In genomic region chr3:103693831-103694230, GRCh38 we compare ENCODE assay signal across 22 cellular contexts.
DNase-seq lines count a peak whose midpoint lies in the region; ATAC-seq and TF ChIP-seq lines count a peak whose summit lies in the region.
"Had no signal": no experiment of that assay in that cellular context is flagged by ENCODE, and none has a peak within 500 bp of the region (broad histone marks: within the 10 kb centered on the region; RNA-seq: fewer than 3 reads in every experiment).

No MANE protein-coding gene starts in this region.

- H3K27me3 Mint-ChIP-seq in activated T-cell treated with anti-CD3 and anti-CD28 coated beads, Interleukin-2, amount 50 U/mL, for 24 hours, result no peaks in the 10 kb centered on the region
- H3K27me3 Mint-ChIP-seq: CD4-positive, CD25-positive, alpha-beta regulatory T cell; CD8-positive, alpha-beta memory T cell had no signal

- H3K9me2 ChIP-seq in PC-9 (ENCODE audit: insufficient read depth), result no peaks in the 10 kb centered on the region
- no peaks in the 10 kb centered on the region for H3K9me2 ChIP-seq in SK-N-SH

- POLR2A ChIA-PET in PC-9 (lab: Charles Lee; ENCODE audit: unreplicated experiment) (no interaction called here), SK-N-SH (lab: Yijun Ruan, JAX) (no interaction called here)

- H3K27me3 ChIP-seq in PC-9 (ENCODE audit: insufficient read depth, low read depth) (no peaks in the 10 kb centered on the region), SK-N-SH (ENCODE audit: insufficient read depth) (no peaks in the 10 kb centered on the region)
- H3K27me3 ChIP-seq: BE2C had no signal

- intact Hi-C loops in PC-9 (cut with micrococcal nuclease; ENCODE audit: unreplicated experiment), result no loop called here

- no peak for ATAC-seq in GM19351 (IDR thresholded peaks at IDR 0.05; ENCODE audit: unreplicated experiment)
- ATAC-seq: K562 had no signal

- DNase-seq in ELR (ENCODE audit: low read depth) (peak; percentile 41), PC-9 (no peak), SK-N-SH (no peak), epithelial cell of prostate (ENCODE audit: low read depth, low spot score) (peak; percentile 22), HK-2 (ENCODE audit: unreplicated experiment) (no peak)
- DNase-seq in activated CD4-positive, alpha-beta T cell treated with anti-CD3 and anti-CD28 coated beads for 1 hour, result no peak
- no peak for DNase-seq in activated T-cell treated with anti-CD3 and anti-CD28 coated beads, Interleukin-2, amount 50 U/mL, for 24 hours
- DNase-seq: ACHN; BE2C; C1 segment of cervical spinal cord; CD4-positive, CD25-positive, alpha-beta regulatory T cell; CD8-positive, alpha-beta memory T cell; COR-L47; DMS 273 treated with DMSO at 0.1 percent for 48 hours; DMS53; DND-41; EL; GM23248; IMR-90 had no signal

- no peak overlapping the region; the same call in 1 of the 2 replicates for H3K9ac ChIP-seq in SK-N-SH
- H3K9ac ChIP-seq: GM23248 had no signal

- H2AFZ ChIP-seq in PC-9 (0 out of 2 replicates have a peak overlapping the region, but pooled peaks have one; percentile 4), SK-N-SH (ENCODE audit: low read depth) (no peak overlapping the region; the same call in 1 of the 2 replicates)
- H2AFZ ChIP-seq: GM23248 had no signal

- H3K9me3 ChIP-seq in PC-9 (ENCODE audit: insufficient read depth, low read depth) (no peaks in the 10 kb centered on the region), SK-N-SH (no peaks in the 10 kb centered on the region)
- H3K9me3 ChIP-seq: BE2C, HAP-1 had no signal

- TF ChIP-seq RAD21 in SK-N-SH (IDR thresholded peaks at IDR 0.05; ENCODE audit: low read length), result no peak

- H3K79me2 ChIP-seq in PC-9 (ENCODE audit: low read depth), result no peaks in the 10 kb centered on the region
- no peaks in the 10 kb centered on the region for H3K79me2 ChIP-seq in SK-N-SH (ENCODE audit: insufficient read depth)

- H3K4me1 ChIP-seq in PC-9 (replicated peaks; ENCODE audit: insufficient read depth), result no peaks in the 10 kb centered on the region
- H3K4me1 ChIP-seq in SK-N-SH (ENCODE audit: control insufficient read depth in 1 of 2, insufficient read depth in 2 of 2, low read depth in 1 of 2, low read length in 1 of 2), result no peaks in the 10 kb centered on the region
- H3K4me1 ChIP-seq: BE2C, HAP-1 had no signal

- no peak overlapping the region for H3K4me3 ChIP-seq in PC-9
- no peak overlapping the region for H3K4me3 ChIP-seq in SK-N-SH (ENCODE audit: low read depth in 2 of 2, low read length in 1 of 2)
- H3K4me3 ChIP-seq: GM23248, HAP-1, K562 had no signal

- TF ChIP-seq CTCF in PC-9 (conservative IDR thresholded peaks at IDR 0.05), result no peak
- no peak for TF ChIP-seq CTCF in SK-N-SH (IDR thresholded peaks at IDR 0.05)

- H3F3A ChIP-seq in PC-9 (ENCODE audit: insufficient read depth, low read depth) (no peaks in the 10 kb centered on the region), SK-N-SH (replicated peaks; ENCODE audit: insufficient read depth) (no peaks in the 10 kb centered on the region)

- H3K4me1 Mint-ChIP-seq in activated T-cell treated with anti-CD3 and anti-CD28 coated beads, Interleukin-2, amount 50 U/mL, for 24 hours (ENCODE audit: low read depth), result no peaks in the 10 kb centered on the region
- H3K4me1 Mint-ChIP-seq: CD4-positive, CD25-positive, alpha-beta regulatory T cell; CD8-positive, alpha-beta memory T cell had no signal

- WGBS in SK-N-SH (ENCODE audit: low lambda C conversion rate), result 16% methylated on average over 2 of the region's 2 CpGs

- H3K36me3 Mint-ChIP-seq in activated T-cell treated with anti-CD3 and anti-CD28 coated beads, Interleukin-2, amount 50 U/mL, for 24 hours (ENCODE audit: low read depth), result no peaks in the 10 kb centered on the region
- H3K36me3 Mint-ChIP-seq: CD4-positive, CD25-positive, alpha-beta regulatory T cell; CD8-positive, alpha-beta memory T cell had no signal

- H3K4me2 ChIP-seq in PC-9, result no peak overlapping the region
- no peak overlapping the region for H3K4me2 ChIP-seq in SK-N-SH

- BruUV-seq in PC-9 (replicated peaks; lab: Mats Ljungman, UMichigan), result no TSS peak

- H3K4me3 Mint-ChIP-seq in activated T-cell treated with anti-CD3 and anti-CD28 coated beads, Interleukin-2, amount 50 U/mL, for 24 hours, result no peak overlapping the region
- H3K4me3 Mint-ChIP-seq: CD4-positive, CD25-positive, alpha-beta regulatory T cell had no signal

- H3K27ac ChIP-seq in PC-9, result no peak overlapping the region
- no peak overlapping the region for H3K27ac ChIP-seq in SK-N-SH (ENCODE audit: low read depth in 2 of 2, low read length in 1 of 2)
- H3K27ac ChIP-seq in epithelial cell of prostate, result no peak overlapping the region
- H3K27ac ChIP-seq: GM23248 had no signal

- CTCF ChIA-PET in PC-9 (lab: Charles Lee) (no interaction called here), SK-N-SH (lab: Yijun Ruan, JAX) (no interaction called here)

- no peaks in the 10 kb centered on the region for H3K36me3 ChIP-seq in PC-9 (ENCODE audit: low read depth)
- H3K36me3 ChIP-seq in SK-N-SH (replicated peaks in 1 of 2; ENCODE audit: control insufficient read depth in 1 of 2, insufficient read depth in 2 of 2, low read length in 1 of 2), result no peaks in the 10 kb centered on the region
- H3K36me3 ChIP-seq: BE2C, HAP-1 had no signal

- H3K9me3 Mint-ChIP-seq in activated T-cell treated with anti-CD3 and anti-CD28 coated beads, Interleukin-2, amount 50 U/mL, for 24 hours, result peaks cover 23% of the 10 kb centered on the region

- no peak for TF ChIP-seq EP300 in SK-N-SH (IDR thresholded peaks at IDR 0.05; ENCODE audit: borderline replicate concordance in 1 of 2, low read depth in 1 of 2, low read length in 1 of 2)

- H4K20me1 ChIP-seq in PC-9 (ENCODE audit: insufficient read depth), result no peaks in the 10 kb centered on the region
- no peaks in the 10 kb centered on the region for H4K20me1 ChIP-seq in SK-N-SH (ENCODE audit: insufficient read depth)

- H3K27ac Mint-ChIP-seq in activated T-cell treated with anti-CD3 and anti-CD28 coated beads, Interleukin-2, amount 50 U/mL, for 24 hours, result no peak overlapping the region
- H3K27ac Mint-ChIP-seq: CD4-positive, CD25-positive, alpha-beta regulatory T cell; CD8-positive, alpha-beta memory T cell had no signal

TF ChIP-seq in SK-N-SH, 30 proteins besides CTCF, POLR2A, EP300 and RAD21:
- TF ChIP-seq GATA2 (CRISPR knock-in tag; IDR thresholded peaks at IDR 0.05) (no peak), USF2 (IDR thresholded peaks at IDR 0.05; ENCODE audit: borderline replicate concordance, low read depth, low read length) (no peak), TEAD4 (IDR thresholded peaks at IDR 0.05; ENCODE audit: borderline replicate concordance, insufficient read depth) (no peak), FOSL2 (IDR thresholded peaks at IDR 0.05; ENCODE audit: borderline replicate concordance, low read depth) (peak; percentile 24; the same call in 1 of the 2 replicates)

Comparison
In these comparisons a context has a peak if more than half of its experiments do, and no peak if none do; other contexts are left out.
1. DNase-seq: peak in ELR (single experiment) and epithelial cell of prostate (single experiment); none in PC-9 (0 of 2), SK-N-SH (single experiment), HK-2 (single experiment), activated CD4-positive, alpha-beta T cell treated with anti-CD3 and anti-CD28 coated beads for 1 hour (single experiment) and activated T-cell treated with anti-CD3 and anti-CD28 coated beads, Interleukin-2, amount 50 U/mL, for 24 hours (single experiment).